In the genomic region with DNA sequence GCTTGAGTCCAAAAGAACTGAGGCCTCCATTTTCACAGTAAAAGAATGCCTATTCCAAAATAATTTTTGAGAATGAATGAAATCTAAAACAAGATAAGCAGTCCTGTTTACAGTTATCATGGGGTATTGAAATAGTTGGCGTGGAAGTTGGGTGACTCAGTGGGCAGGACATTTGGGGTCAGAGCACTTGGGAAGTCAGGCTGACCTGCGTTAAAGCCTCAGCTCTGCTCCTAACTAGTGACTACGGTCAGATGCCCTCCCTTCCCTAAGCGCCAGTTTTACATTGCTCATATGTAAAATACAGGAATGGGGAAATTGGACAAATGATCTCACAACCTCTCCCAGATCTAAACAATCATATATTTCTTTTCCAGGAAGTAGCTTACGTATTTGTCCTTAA, we compare ENCODE assay signal across 9 cellular contexts. TPM values are rescaled to one million over a fixed set of nuclear protein-coding genes. Genes with fewer than 3 reads are reported as not detected.
A peak's percentile ranks its signal among the peaks of the same experiment; 100 is the strongest.
DNase-seq lines count a peak whose midpoint lies in the region; ATAC-seq and TF ChIP-seq lines count a peak whose summit lies in the region.
"Had no signal": no experiment of that assay in that cellular context is flagged by ENCODE, and none has a peak within 500 bp of the region (broad histone marks: within the 10 kb centered on the region; RNA-seq: fewer than 3 reads in every experiment).

No MANE protein-coding gene starts in this region.

- H3K4me1 ChIP-seq in tibial nerve, result peaks cover 0 to 37% (median 6%) of the 10 kb centered on the region in 4 donors

- TF ChIP-seq EP300 in tibial nerve (IDR thresholded peaks at IDR 0.05), result peak in 1 of 2 donors; percentile 77

- H3K36me3 ChIP-seq in brain microvascular endothelial cell (replicated peaks) (no peaks in the 10 kb centered on the region), tibial nerve (no peaks in the 10 kb centered on the region)

- no peak overlapping the region for H3K4me3 ChIP-seq in brain microvascular endothelial cell (ENCODE audit: low read depth, low read length)
- no peak overlapping the region for H3K4me3 ChIP-seq in tibial nerve

- no peak for TF ChIP-seq CTCF in brain microvascular endothelial cell (IDR thresholded peaks at IDR 0.05; ENCODE audit: low read depth, low read length, missing control alignments)
- TF ChIP-seq CTCF in tibial nerve (IDR thresholded peaks at IDR 0.05), result no peak

- no peak for TF ChIP-seq POLR2A in tibial nerve (IDR thresholded peaks at IDR 0.05)

- peak overlapping the region; percentile 56 for H3K27ac ChIP-seq in brain microvascular endothelial cell
- peak overlapping the region; percentile 19 to 93 (median 50) for H3K27ac ChIP-seq in tibial nerve

- in situ Hi-C loops in brain microvascular endothelial cell (cut with HindIII; ENCODE audit: low pct_ligation_motif_present, low sequenced_read_pairs), result no loop called here

- DNase-seq in M059J (ENCODE audit: low read depth) (peak; percentile 86), brain microvascular endothelial cell (peak; percentile 69), left colon (no peak), tibial nerve (ENCODE audit: low spot score in 2 of 2) (peak in 1 of 2 donors; percentile 57), dedifferentiated amniotic fluid mesenchymal stem cell (ENCODE audit: extremely low spot score) (no peak), NCI-H510A (lab: John Stamatoyannopoulos, UW) (no peak), NCI-H1417 treated with DMSO at 0.1 percent for 48 hours (lab: John Stamatoyannopoulos, UW) (no peak)
- DNase-seq: hypothalamus, NCI-H2107 had no signal

- WGBS in tibial nerve, 2 donors, result 33 to 44% methylated on average over 5 of the region's 5 CpGs

- peak; percentile 9 for ATAC-seq in left colon

- intact Hi-C loops in left colon (cut with DNase I, micrococcal nuclease), result loop anchor here in 1 of 2 donors (10.0 kb wide), 1 partner anchor 77 kb away; no protein-coding TSS in a partner anchor

- no peaks in the 10 kb centered on the region for H3K27me3 ChIP-seq in brain microvascular endothelial cell (replicated peaks)
- H3K27me3 ChIP-seq in tibial nerve, result no peaks in the 10 kb centered on the region

- H3K9me3 ChIP-seq in tibial nerve, result no peaks in the 10 kb centered on the region

RNA-seq across cellular contexts. Expression of a gene that starts 2.3 kb away (rescaled TPM):
- total RNA-seq in M059J (2014; rRNA removed; shearing (Covaris generic)), result 69.1 and 81.0 TPM in 2 replicates
- 100 to 1,000 TPM; 219 to 322 TPM for total RNA-seq in left colon
- total RNA-seq in tibial nerve, result 10 to 100 TPM; 11.6 to 32.8 (median 19.8) TPM

Comparison
In these comparisons a context has a peak if more than half of its experiments do, and no peak if none do; other contexts are left out.
1. DNase-seq: peak in M059J (single experiment) and brain microvascular endothelial cell (single experiment); none in left colon (0 of 2), dedifferentiated amniotic fluid mesenchymal stem cell (single experiment), NCI-H510A (single experiment) and NCI-H1417 treated with DMSO at 0.1 percent for 48 hours (single experiment).